ENCODE assay signal across 22 cellular contexts in genomic region chr1:7495894-7496293, GRCh38.
"Had no signal": no experiment of that assay in that cellular context is flagged by ENCODE, and none has a peak within 500 bp of the region (broad histone marks: within the 10 kb centered on the region; RNA-seq: fewer than 3 reads in every experiment).

No MANE protein-coding gene starts in this region.

- H3K36me3 ChIP-seq: colonic mucosa, esophagus muscularis mucosa, gastrocnemius medialis, left ventricle myocardium inferior, spleen, thoracic aorta, upper lobe of left lung had no signal

- H3K4me3 ChIP-seq: colonic mucosa, dorsolateral prefrontal cortex, esophagus muscularis mucosa, gastrocnemius medialis, left ventricle myocardium inferior, spleen, thoracic aorta, upper lobe of left lung had no signal

- H3K4me3 Mint-ChIP-seq: activated CD4-positive, alpha-beta T cell treated with anti-CD3 and anti-CD28 coated beads, Interleukin-2, amount 10 ng/mL, durations not matched to agents 7 days and 5 days; activated CD8-positive, alpha-beta memory T cell treated with anti-CD3 and anti-CD28 coated beads, Interleukin-2, amount 10 ng/mL, durations not matched to agents 7 days and 5 days; activated CD8-positive, alpha-beta T cell treated with anti-CD3 and anti-CD28 coated beads for 36 hours; activated naive CD4-positive, alpha-beta T cell treated with anti-CD3 and anti-CD28 coated beads, Interleukin-2, amount 10 ng/mL, durations not matched to agents 7 days and 5 days; effector memory CD8-positive, alpha-beta T cell; naive thymus-derived CD4-positive, alpha-beta T cell had no signal

- ATAC-seq: activated CD8-positive, alpha-beta memory T cell treated with anti-CD3 and anti-CD28 coated beads, Interleukin-2, amount 10 ng/mL, durations not matched to agents 7 days and 5 days; activated CD8-positive, alpha-beta T cell treated with anti-CD3 and anti-CD28 coated beads for 36 hours; effector memory CD8-positive, alpha-beta T cell; gastrocnemius medialis; naive thymus-derived CD4-positive, alpha-beta T cell had no signal

- H3K36me3 Mint-ChIP-seq: activated naive CD4-positive, alpha-beta T cell treated with anti-CD3 and anti-CD28 coated beads, Interleukin-2, amount 10 ng/mL, durations not matched to agents 7 days and 5 days; naive thymus-derived CD4-positive, alpha-beta T cell had no signal

- H3K4me1 Mint-ChIP-seq: activated CD4-positive, alpha-beta T cell treated with anti-CD3 and anti-CD28 coated beads, Interleukin-2, amount 10 ng/mL, durations not matched to agents 7 days and 5 days; activated CD8-positive, alpha-beta memory T cell treated with anti-CD3 and anti-CD28 coated beads, Interleukin-2, amount 10 ng/mL, durations not matched to agents 7 days and 5 days; activated naive CD4-positive, alpha-beta T cell treated with anti-CD3 and anti-CD28 coated beads, Interleukin-2, amount 10 ng/mL, durations not matched to agents 7 days and 5 days had no signal

- DNase-seq: activated CD4-positive, alpha-beta T cell treated with anti-CD3 and anti-CD28 coated beads, Interleukin-2, amount 10 ng/mL, durations not matched to agents 7 days and 5 days; activated CD4-positive, CD25-positive, alpha-beta regulatory T cell treated with anti-CD3 and anti-CD28 coated beads, Interleukin-2, amount 50 U/mL, for 72 hours; activated CD8-positive, alpha-beta memory T cell treated with anti-CD3 and anti-CD28 coated beads, Interleukin-2, amount 10 ng/mL, durations not matched to agents 7 days and 5 days; activated CD8-positive, alpha-beta T cell treated with anti-CD3 and anti-CD28 coated beads for 36 hours; activated effector memory CD4-positive, alpha-beta T cell treated with anti-CD3 and anti-CD28 coated beads, Interleukin-2, amount 50 U/mL, for 16 hours; activated naive CD4-positive, alpha-beta T cell treated with anti-CD3 and anti-CD28 coated beads, Interleukin-2, amount 10 ng/mL, durations not matched to agents 7 days and 5 days; activated T-cell treated with anti-CD3 and anti-CD28 coated beads for 4 hours; amygdala; colonic mucosa; dorsolateral prefrontal cortex; effector memory CD8-positive, alpha-beta T cell; gastrocnemius medialis; hypothalamus; left ventricle myocardium inferior; naive thymus-derived CD4-positive, alpha-beta T cell; spleen; stimulated activated CD4-positive, alpha-beta T cell treated with anti-CD3 and anti-CD28 coated beads, Interleukin-4, amount 100 ng/mL, for 24 hours; stimulated activated naive CD4-positive, alpha-beta T cell treated with Interleukin-2 at 50 U/mL for 16 hours; upper lobe of left lung had no signal

- H3K27ac ChIP-seq: colonic mucosa, dorsolateral prefrontal cortex, esophagus muscularis mucosa, gastrocnemius medialis, left ventricle myocardium inferior, spleen, thoracic aorta, upper lobe of left lung, VCaP had no signal

- H3K27ac Mint-ChIP-seq: activated CD4-positive, alpha-beta T cell treated with anti-CD3 and anti-CD28 coated beads, Interleukin-2, amount 10 ng/mL, durations not matched to agents 7 days and 5 days; activated CD8-positive, alpha-beta memory T cell treated with anti-CD3 and anti-CD28 coated beads, Interleukin-2, amount 10 ng/mL, durations not matched to agents 7 days and 5 days; activated CD8-positive, alpha-beta T cell treated with anti-CD3 and anti-CD28 coated beads for 36 hours; activated naive CD4-positive, alpha-beta T cell treated with anti-CD3 and anti-CD28 coated beads, Interleukin-2, amount 10 ng/mL, durations not matched to agents 7 days and 5 days; effector memory CD8-positive, alpha-beta T cell; naive thymus-derived CD4-positive, alpha-beta T cell had no signal

- H3K9me3 ChIP-seq: colonic mucosa, esophagus muscularis mucosa, gastrocnemius medialis, left ventricle myocardium inferior, spleen, thoracic aorta, upper lobe of left lung had no signal

- H3K27me3 Mint-ChIP-seq: activated CD4-positive, alpha-beta T cell treated with anti-CD3 and anti-CD28 coated beads, Interleukin-2, amount 10 ng/mL, durations not matched to agents 7 days and 5 days; activated CD8-positive, alpha-beta memory T cell treated with anti-CD3 and anti-CD28 coated beads, Interleukin-2, amount 10 ng/mL, durations not matched to agents 7 days and 5 days; activated CD8-positive, alpha-beta T cell treated with anti-CD3 and anti-CD28 coated beads for 36 hours; activated naive CD4-positive, alpha-beta T cell treated with anti-CD3 and anti-CD28 coated beads, Interleukin-2, amount 10 ng/mL, durations not matched to agents 7 days and 5 days had no signal
